1 cellular context compared by ENCODE assay signal in genomic region chr1:161218301-161219077, GRCh38.
TF ChIP-seq lines count a peak whose summit lies in the region.

No MANE protein-coding gene starts in this region.

TF ChIP-seq in GM23338, 12 proteins besides CTCF, POLR2A, EP300 and RAD21:
- TF ChIP-seq ETS1 (IDR thresholded peaks at IDR 0.05) (no peak), EZH2 (IDR thresholded peaks at IDR 0.05; ENCODE audit: low read depth, unreplicated experiment) (no peak), EZH2phosphoT487 (IDR thresholded peaks at IDR 0.05; ENCODE audit: unreplicated experiment) (no peak), NANOG (IDR thresholded peaks at IDR 0.05; ENCODE audit: borderline replicate concordance) (no peak), REST (IDR thresholded peaks at IDR 0.05; ENCODE audit: unreplicated experiment) (no peak), JUNB (IDR thresholded peaks at IDR 0.05; ENCODE audit: unreplicated experiment) (no peak), ZNF462 (CRISPR knock-in tag; IDR thresholded peaks at IDR 0.05) (no peak), STAT1 (IDR thresholded peaks at IDR 0.05; ENCODE audit: unreplicated experiment) (no peak), ZNF114 (CRISPR knock-in tag; IDR thresholded peaks at IDR 0.05) (no peak), POLR2AphosphoS5 (IDR thresholded peaks at IDR 0.05; ENCODE audit: low read depth) (no peak), ZNF331 (CRISPR knock-in tag; IDR thresholded peaks at IDR 0.05; ENCODE audit: low read depth) (no peak)
